Comparison of ENCODE assay signal across 18 cellular contexts in genomic region chr2:125679903-125680302, GRCh38.
DNase-seq lines count a peak whose midpoint lies in the region; ATAC-seq and TF ChIP-seq lines count a peak whose summit lies in the region.
"Had no signal": no experiment of that assay in that cellular context is flagged by ENCODE, and none has a peak within 500 bp of the region (broad histone marks: within the 10 kb centered on the region; RNA-seq: fewer than 3 reads in every experiment).

No MANE protein-coding gene starts in this region.

- DNase-seq in NCI-H748 (lab: John Stamatoyannopoulos, UW; ENCODE audit: unreplicated experiment) = peak; percentile 4
- no peak for DNase-seq in NCI-H748 treated with DMSO at 0.1 percent for 48 hours (lab: John Stamatoyannopoulos, UW)
- DNase-seq in WERI-Rb-1 = peak; percentile 9
- peak; percentile 37 to 51 for DNase-seq in left colon
- peak; percentile 37 for DNase-seq in transverse colon
- no peak for DNase-seq in KBM-7
- DNase-seq in NCI-H1092 (lab: John Stamatoyannopoulos, UW) = no peak
- DNase-seq: CD4-positive, CD25-positive, alpha-beta regulatory T cell; DMS153; DND-41; KG1; MM.1S; NCI-H1436; NCI-H187 treated with DMSO at 0.1 percent for 48 hours; NCI-H2227 treated with DMSO at 0.1 percent for 48 hours; NCI-H526 treated with DMSO at 0.1 percent for 48 hours had no signal

- H3K9me3 ChIP-seq in WERI-Rb-1 (ENCODE audit: severe bottlenecking) (no peaks in the 10 kb centered on the region), transverse colon (no peaks in the 10 kb centered on the region)

- H3K4me3 ChIP-seq in WERI-Rb-1 (ENCODE audit: low read depth, low read length) (no peak overlapping the region), transverse colon (no peak overlapping the region)

- peak; percentile 67 for ATAC-seq in left colon
- ATAC-seq: HCT116, SK-N-SH treated with all-trans-retinoic acid at 6 μM for 48 hours had no signal

- H3K27ac ChIP-seq in WERI-Rb-1 = no peak overlapping the region
- H3K27ac ChIP-seq in transverse colon = no peak overlapping the region

- TF ChIP-seq POLR2A in transverse colon (IDR thresholded peaks at IDR 0.05) = no peak

- no peak for TF ChIP-seq EP300 in transverse colon (IDR thresholded peaks at IDR 0.05; ENCODE audit: low read depth)

- intact Hi-C loops in left colon (cut with DNase I, micrococcal nuclease) (no loop called here), transverse colon (cut with DNase I; ENCODE audit: low total_unique reads) (no loop called here)

- TF ChIP-seq CTCF in WERI-Rb-1 (IDR thresholded peaks at IDR 0.05; ENCODE audit: low read depth, low read length) (no peak), transverse colon (IDR thresholded peaks at IDR 0.05) (no peak)

- H3K4me1 ChIP-seq in transverse colon = peaks cover 0 to 26% (median 8%) of the 10 kb centered on the region in 4 donors

- H3K36me3 ChIP-seq in WERI-Rb-1 (no peaks in the 10 kb centered on the region), transverse colon (no peaks in the 10 kb centered on the region)

- in situ Hi-C loops in transverse colon (cut with MboI; ENCODE audit: low pct_ligation_motif_present in 1 of 4, low pct_unique_long_range_greater_than_20kb in 1 of 4, low sequenced_read_pairs in 3 of 4) = no loop called here
- in situ Hi-C loops in KBM-7 (cut with MboI; ENCODE audit: low pct_unique_long_range_greater_than_20kb, low sequenced_read_pairs) = no loop called here

- H3K27me3 ChIP-seq in WERI-Rb-1 (ENCODE audit: insufficient read depth, low read depth, severe bottlenecking) (peaks cover 5% of the 10 kb centered on the region), transverse colon (no peaks in the 10 kb centered on the region)

- 60 to 61% methylated on average over 1 to 4 of the region's 4 CpGs for WGBS in transverse colon (ENCODE audit: low coverage in 1 of 2), 2 donors

Comparison
In these comparisons a context has a peak if more than half of its experiments do, and no peak if none do; other contexts are left out.
1. DNase-seq: peak in NCI-H748 (single experiment), WERI-Rb-1 (single experiment), left colon (2 of 2) and transverse colon (single experiment); none in NCI-H748 treated with DMSO at 0.1 percent for 48 hours (single experiment), KBM-7 (single experiment) and NCI-H1092 (single experiment).